ENCODE assay signal across 25 cellular contexts in the genomic region with DNA sequence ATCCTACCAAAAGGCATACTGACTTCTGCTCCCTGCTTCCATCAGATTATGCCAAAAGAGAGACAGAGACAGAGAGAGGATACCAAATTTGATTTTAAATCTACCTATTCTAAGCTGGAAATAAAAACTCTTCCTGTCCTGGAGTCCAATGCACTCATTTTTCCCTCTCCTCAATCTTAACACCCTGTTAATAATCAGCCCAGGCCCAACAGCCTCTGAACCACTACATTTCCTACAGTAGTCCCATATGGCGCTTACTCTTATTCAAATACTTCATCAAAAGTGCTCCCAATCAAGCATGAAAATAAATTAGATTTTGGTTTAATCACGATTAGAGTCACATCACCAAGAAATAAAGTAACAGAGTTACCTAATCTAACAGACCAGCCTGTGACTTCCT.
"Had no signal": no experiment of that assay in that cellular context is flagged by ENCODE, and none has a peak within 500 bp of the region (broad histone marks: within the 10 kb centered on the region; RNA-seq: fewer than 3 reads in every experiment).

No MANE protein-coding gene starts in this region.

- H3K27ac ChIP-seq: breast epithelium, coronary artery, lower lobe of right lung, prostate gland, thyroid gland had no signal

- DNase-seq: activated CD4-positive, alpha-beta T cell treated with anti-CD3 and anti-CD28 coated beads for 4 hours; activated CD4-positive, alpha-beta T cell treated with anti-CD3 and anti-CD28 coated beads, Interleukin-2, amount 50 U/mL, for 48 hours; activated CD4-positive, CD25-positive, alpha-beta regulatory T cell; activated naive CD4-positive, alpha-beta T cell treated with Interleukin-2 at 50 U/mL for 16 hours; activated naive CD8-positive, alpha-beta T cell treated with anti-CD3 and anti-CD28 coated beads for 36 hours; activated T-cell treated with anti-CD3 and anti-CD28 coated beads, Interleukin-2, amount 50 U/mL, for 48 hours; cerebellar nuclear complex; erythroblast; foreskin melanocyte; glutamatergic neuron; hippocampal formation; kidney glomerular epithelial cell; lower lobe of right lung; naive thymus-derived CD8-positive, alpha-beta T cell; stimulated activated CD4-positive, alpha-beta T cell treated with anti-CD3 and anti-CD28 coated beads, Interleukin-12 subunit alpha, Interleukin-12 subunit beta, amount 100 ng/mL, for 4 hours; stimulated activated CD4-positive, alpha-beta T cell treated with anti-CD3 and anti-CD28 coated beads, Interleukin-4, amount 100 ng/mL, for 4 hours; stimulated activated naive CD8-positive, alpha-beta T cell treated with anti-CD3 and anti-CD28 coated beads, Interleukin-15, Interleukin-2, amounts not matched to agents 100 U/mL and 50 U/mL, for 24 hours; T-helper 9 cell; thyroid gland had no signal

- H3K27me3 Mint-ChIP-seq: activated naive CD8-positive, alpha-beta T cell treated with anti-CD3 and anti-CD28 coated beads for 36 hours had no signal

- H3K4me3 Mint-ChIP-seq: activated naive CD8-positive, alpha-beta T cell treated with anti-CD3 and anti-CD28 coated beads for 36 hours; mesothelial cell of epicardium; naive thymus-derived CD8-positive, alpha-beta T cell had no signal

- H3K4me1 ChIP-seq: breast epithelium, lower lobe of right lung, prostate gland had no signal

- H3K9me3 Mint-ChIP-seq: activated naive CD8-positive, alpha-beta T cell treated with anti-CD3 and anti-CD28 coated beads for 36 hours; mesothelial cell of epicardium; naive thymus-derived CD8-positive, alpha-beta T cell had no signal

- FAIRE-seq: endometrium had no signal

- H3K36me3 Mint-ChIP-seq: activated naive CD8-positive, alpha-beta T cell treated with anti-CD3 and anti-CD28 coated beads for 36 hours; mesothelial cell of epicardium; naive thymus-derived CD8-positive, alpha-beta T cell had no signal

- H3K27ac Mint-ChIP-seq: activated naive CD8-positive, alpha-beta T cell treated with anti-CD3 and anti-CD28 coated beads for 36 hours; mesothelial cell of epicardium had no signal

- H3K9me3 ChIP-seq: breast epithelium, lower lobe of right lung, prostate gland, right atrium auricular region, thyroid gland had no signal

- ATAC-seq: lower lobe of right lung; naive thymus-derived CD8-positive, alpha-beta T cell; stimulated activated naive CD8-positive, alpha-beta T cell treated with anti-CD3 and anti-CD28 coated beads, Interleukin-15, Interleukin-2, amounts not matched to agents 100 U/mL and 50 U/mL, for 24 hours had no signal

- H3K36me3 ChIP-seq: breast epithelium, lower lobe of right lung, prostate gland, right atrium auricular region, thyroid gland had no signal

- H3K27me3 ChIP-seq: breast epithelium, right atrium auricular region, thyroid gland had no signal

- H3K4me3 ChIP-seq: breast epithelium, coronary artery, lower lobe of right lung, prostate gland, right atrium auricular region, thyroid gland had no signal
